ENCODE assay signal across 1 cellular context in genomic region chr5:10588779-10589447, GRCh38.
TF ChIP-seq lines count a peak whose summit lies in the region.

No MANE protein-coding gene starts in this region.

TF ChIP-seq in K562, 482 proteins besides CTCF, POLR2A, EP300 and RAD21 (continued from another document and continues in another):
- TF ChIP-seq SIN3A (IDR thresholded peaks at IDR 0.05; ENCODE audit: borderline replicate concordance in 2 of 2, control insufficient read depth in 1 of 2, low read depth in 2 of 2, low read length in 2 of 2), result 0 out of 4 replicates have a peak, but pooled peaks of 1 of the 2 experiments have one; percentile 33
- TF ChIP-seq ZNF124 (CRISPR knock-in tag; IDR thresholded peaks at IDR 0.05), result no peak
- TF ChIP-seq NFIX (CRISPR knock-in tag; IDR thresholded peaks at IDR 0.05; ENCODE audit: low read depth), result no peak
- TF ChIP-seq CXXC5 (CRISPR knock-in tag; IDR thresholded peaks at IDR 0.05), result peak; percentile 99
- no peak for TF ChIP-seq GTF2A2 (tag; IDR thresholded peaks at IDR 0.05)
- TF ChIP-seq CBX1 (IDR thresholded peaks at IDR 0.05; ENCODE audit: low read depth), result no peak
- TF ChIP-seq, protein P1, sequence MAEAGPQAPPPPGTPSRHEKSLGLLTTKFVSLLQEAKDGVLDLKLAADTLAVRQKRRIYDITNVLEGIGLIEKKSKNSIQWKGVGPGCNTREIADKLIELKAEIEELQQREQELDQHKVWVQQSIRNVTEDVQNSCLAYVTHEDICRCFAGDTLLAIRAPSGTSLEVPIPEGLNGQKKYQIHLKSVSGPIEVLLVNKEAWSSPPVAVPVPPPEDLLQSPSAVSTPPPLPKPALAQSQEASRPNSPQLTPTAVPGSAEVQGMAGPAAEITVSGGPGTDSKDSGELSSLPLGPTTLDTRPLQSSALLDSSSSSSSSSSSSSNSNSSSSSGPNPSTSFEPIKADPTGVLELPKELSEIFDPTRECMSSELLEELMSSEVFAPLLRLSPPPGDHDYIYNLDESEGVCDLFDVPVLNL (CRISPR knock-in tag; IDR thresholded peaks at IDR 0.05; ENCODE audit: low read depth), result no peak
- no peak; the same call in 1 of the 2 replicates for TF ChIP-seq BCL6 (CRISPR knock-in tag; IDR thresholded peaks at IDR 0.05)
- peak; percentile 90 for TF ChIP-seq CREM (IDR thresholded peaks at IDR 0.05; ENCODE audit: low read depth)
- no peak for TF ChIP-seq SIX5 (IDR thresholded peaks at IDR 0.05; ENCODE audit: borderline replicate concordance in 1 of 2, insufficient read depth in 1 of 2, low read depth in 1 of 2, low read length in 2 of 2)
- no peak for TF ChIP-seq BRCA1 (IDR thresholded peaks at IDR 0.05)
- no peak for TF ChIP-seq BRCA1 (CRISPR knock-in tag; IDR thresholded peaks at IDR 0.05)
- 0 out of 2 replicates have a peak, but pooled peaks have one; percentile 21 for TF ChIP-seq XRCC5 (IDR thresholded peaks at IDR 0.05; ENCODE audit: low read depth, low read length)
- TF ChIP-seq CHD7 (IDR thresholded peaks at IDR 0.05; ENCODE audit: low read depth, low read length), result no peak
- TF ChIP-seq YY1 (IDR thresholded peaks at IDR 0.05; ENCODE audit: borderline replicate concordance in 1 of 3, control insufficient read depth in 1 of 3, extremely low read depth in 1 of 3, insufficient read depth in 3 of 3, insufficient read length in 1 of 3, insufficient replicate concordance in 2 of 3, low read depth in 1 of 3, low read length in 2 of 3), result no peak
- peak; percentile 37; the same call in 1 of the 2 replicates for TF ChIP-seq DIDO1 (tag; IDR thresholded peaks at IDR 0.05; ENCODE audit: low read depth)
- TF ChIP-seq ZFX (CRISPR knock-in tag; IDR thresholded peaks at IDR 0.05), result no peak
- TF ChIP-seq C11orf30 (IDR thresholded peaks at IDR 0.05; ENCODE audit: low read depth), result peak; percentile 69
- peak; percentile 68; the same call in 1 of the 2 replicates for TF ChIP-seq SPI1 (IDR thresholded peaks at IDR 0.05; ENCODE audit: borderline replicate concordance, low read depth, low read length)
- no peak for TF ChIP-seq PBX2 (CRISPR knock-in tag; IDR thresholded peaks at IDR 0.05; ENCODE audit: low read depth)
- peak; percentile 60 for TF ChIP-seq PBX2 (tag; conservative IDR thresholded peaks at IDR 0.05; ENCODE audit: low read depth)
- no peak for TF ChIP-seq SIN3B (IDR thresholded peaks at IDR 0.05; ENCODE audit: low read depth)
- no peak for TF ChIP-seq ZNF785 (CRISPR knock-in tag; IDR thresholded peaks at IDR 0.05)
- TF ChIP-seq SMAD4 (CRISPR knock-in tag; conservative IDR thresholded peaks at IDR 0.05), result peak; percentile 96
- TF ChIP-seq, protein P2, sequence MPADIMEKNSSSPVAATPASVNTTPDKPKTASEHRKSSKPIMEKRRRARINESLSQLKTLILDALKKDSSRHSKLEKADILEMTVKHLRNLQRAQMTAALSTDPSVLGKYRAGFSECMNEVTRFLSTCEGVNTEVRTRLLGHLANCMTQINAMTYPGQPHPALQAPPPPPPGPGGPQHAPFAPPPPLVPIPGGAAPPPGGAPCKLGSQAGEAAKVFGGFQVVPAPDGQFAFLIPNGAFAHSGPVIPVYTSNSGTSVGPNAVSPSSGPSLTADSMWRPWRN (IDR thresholded peaks at IDR 0.05; ENCODE audit: low read depth), result peak; percentile 95
- peak; percentile 61 for TF ChIP-seq SETDB1 (IDR thresholded peaks at IDR 0.05; ENCODE audit: low read length)
- no peak for TF ChIP-seq BRF2 (IDR thresholded peaks at IDR 0.05; ENCODE audit: borderline replicate concordance, insufficient read depth, insufficient read length)
- peak; percentile 41; the same call in 1 of the 2 replicates for TF ChIP-seq MAFF (IDR thresholded peaks at IDR 0.05; ENCODE audit: low read length)
- TF ChIP-seq HMGXB4 (CRISPR knock-in tag; IDR thresholded peaks at IDR 0.05), result no peak
- peak; percentile 99 for TF ChIP-seq RNF2 (IDR thresholded peaks at IDR 0.05)
- TF ChIP-seq EGR1 (conservative IDR thresholded peaks at IDR 0.05), result no peak
- TF ChIP-seq SRSF1 (IDR thresholded peaks at IDR 0.05; ENCODE audit: low read depth, low read length), result no peak
- peak; percentile 86 for TF ChIP-seq ZNF311 (CRISPR knock-in tag; IDR thresholded peaks at IDR 0.05)
- peak; percentile 81 for TF ChIP-seq ZBTB7A (IDR thresholded peaks at IDR 0.05; ENCODE audit: borderline replicate concordance, control insufficient read depth, low read depth, low read length)
- TF ChIP-seq, protein P3, sequence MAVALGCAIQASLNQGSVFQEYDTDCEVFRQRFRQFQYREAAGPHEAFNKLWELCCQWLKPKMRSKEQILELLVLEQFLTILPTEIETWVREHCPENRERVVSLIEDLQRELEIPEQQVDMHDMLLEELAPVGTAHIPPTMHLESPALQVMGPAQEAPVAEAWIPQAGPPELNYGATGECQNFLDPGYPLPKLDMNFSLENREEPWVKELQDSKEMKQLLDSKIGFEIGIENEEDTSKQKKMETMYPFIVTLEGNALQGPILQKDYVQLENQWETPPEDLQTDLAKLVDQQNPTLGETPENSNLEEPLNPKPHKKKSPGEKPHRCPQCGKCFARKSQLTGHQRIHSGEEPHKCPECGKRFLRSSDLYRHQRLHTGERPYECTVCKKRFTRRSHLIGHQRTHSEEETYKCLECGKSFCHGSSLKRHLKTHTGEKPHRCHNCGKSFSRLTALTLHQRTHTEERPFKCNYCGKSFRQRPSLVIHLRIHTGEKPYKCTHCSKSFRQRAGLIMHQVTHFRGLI (CRISPR knock-in tag; IDR thresholded peaks at IDR 0.05), result no peak; the same call in 1 of the 2 replicates
- no peak for TF ChIP-seq LARP7 (IDR thresholded peaks at IDR 0.05)
- TF ChIP-seq, protein P4, sequence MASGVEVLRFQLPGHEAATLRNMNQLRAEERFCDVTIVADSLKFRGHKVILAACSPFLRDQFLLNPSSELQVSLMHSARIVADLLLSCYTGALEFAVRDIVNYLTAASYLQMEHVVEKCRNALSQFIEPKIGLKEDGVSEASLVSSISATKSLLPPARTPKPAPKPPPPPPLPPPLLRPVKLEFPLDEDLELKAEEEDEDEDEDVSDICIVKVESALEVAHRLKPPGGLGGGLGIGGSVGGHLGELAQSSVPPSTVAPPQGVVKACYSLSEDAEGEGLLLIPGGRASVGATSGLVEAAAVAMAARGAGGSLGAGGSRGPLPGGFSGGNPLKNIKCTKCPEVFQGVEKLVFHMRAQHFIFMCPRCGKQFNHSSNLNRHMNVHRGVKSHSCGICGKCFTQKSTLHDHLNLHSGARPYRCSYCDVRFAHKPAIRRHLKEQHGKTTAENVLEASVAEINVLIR (CRISPR knock-in tag; IDR thresholded peaks at IDR 0.05), result peak; percentile 41; the same call in 1 of the 2 replicates
- 0 out of 2 replicates have a peak, but pooled peaks have one; percentile 40 for TF ChIP-seq DDX20 (tag; IDR thresholded peaks at IDR 0.05; ENCODE audit: low read depth)
- peak; percentile 89 for TF ChIP-seq TOE1 (IDR thresholded peaks at IDR 0.05; ENCODE audit: borderline replicate concordance)
- no peak for TF ChIP-seq TOE1 (CRISPR knock-in tag; IDR thresholded peaks at IDR 0.05; ENCODE audit: borderline replicate concordance, low read depth)
- no peak for TF ChIP-seq FIP1L1 (IDR thresholded peaks at IDR 0.05; ENCODE audit: low read depth, low read length, poor library complexity, severe bottlenecking)
